ENCODE assay signal across 29 cellular contexts in the genomic region with DNA sequence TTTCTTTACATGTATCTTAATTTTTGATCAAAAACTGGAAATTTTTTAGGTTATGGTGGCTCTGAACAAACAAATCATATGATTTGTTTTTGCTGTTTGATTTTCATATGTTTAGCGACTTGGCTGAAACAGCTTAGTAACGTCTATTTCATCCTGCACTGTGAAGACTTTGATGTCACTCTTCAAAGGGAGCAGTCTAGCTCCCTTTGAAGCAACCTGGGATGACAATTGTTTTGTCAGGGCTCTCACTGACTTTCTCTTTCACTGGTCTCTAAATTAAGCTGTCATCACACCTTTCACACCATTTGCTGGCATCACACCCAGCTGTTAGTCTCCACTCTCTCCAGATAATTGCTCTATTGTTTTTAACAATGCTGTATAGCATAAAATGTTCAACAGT.
"Had no signal": no experiment of that assay in that cellular context is flagged by ENCODE, and none has a peak within 500 bp of the region (broad histone marks: within the 10 kb centered on the region; RNA-seq: fewer than 3 reads in every experiment).

No MANE protein-coding gene starts in this region.

- H3K27me3 Mint-ChIP-seq: effector memory CD8-positive, alpha-beta T cell; memory B cell; naive B cell; naive thymus-derived CD8-positive, alpha-beta T cell had no signal

- H3K27ac Mint-ChIP-seq: effector memory CD8-positive, alpha-beta T cell; endodermal cell; memory B cell; mesothelial cell of epicardium; naive thymus-derived CD8-positive, alpha-beta T cell had no signal

- H3K36me3 Mint-ChIP-seq: memory B cell, naive B cell had no signal

- H3K36me3 ChIP-seq: esophagus squamous epithelium, gastrocnemius medialis, heart right ventricle, left lung, lower lobe of right lung had no signal

- H3K4me3 Mint-ChIP-seq: effector memory CD8-positive, alpha-beta T cell; endodermal cell; memory B cell; mesothelial cell of epicardium; naive thymus-derived CD8-positive, alpha-beta T cell had no signal

- H3K9me3 ChIP-seq: gastrocnemius medialis had no signal

- DNase-seq: dermis blood vessel endothelial cell; dorsolateral prefrontal cortex; effector CD4-positive, alpha-beta T cell; effector memory CD8-positive, alpha-beta T cell; endodermal cell; erythroblast; esophagus squamous epithelium; foreskin fibroblast; foreskin melanocyte; gastrocnemius medialis; glutamatergic neuron; head of caudate nucleus; heart right ventricle; hippocampal formation; left cardiac atrium; left lung; left ventricle myocardium superior; lower lobe of right lung; mucosa of descending colon; naive B cell; naive thymus-derived CD8-positive, alpha-beta T cell had no signal

- H3K4me1 ChIP-seq: esophagus squamous epithelium, gastrocnemius medialis, heart right ventricle, left lung, lower lobe of right lung had no signal

- H3K4me1 Mint-ChIP-seq: endodermal cell; memory B cell; mesothelial cell of epicardium; naive B cell; naive thymus-derived CD8-positive, alpha-beta T cell had no signal

- H3K4me3 ChIP-seq: coronary artery, dorsolateral prefrontal cortex, esophagus squamous epithelium, gastrocnemius medialis, heart right ventricle, left lung, lower lobe of right lung, mucosa of descending colon had no signal

- H3K27ac ChIP-seq: coronary artery, dorsolateral prefrontal cortex, epithelial cell of prostate, esophagus squamous epithelium, gastrocnemius medialis, heart right ventricle, left lung, lower lobe of right lung had no signal

- ATAC-seq: effector memory CD8-positive, alpha-beta T cell; esophagus mucosa; gastrocnemius medialis; heart right ventricle; left cardiac atrium; left lung; left ventricle myocardium superior; lower lobe of right lung; mucosa of descending colon; naive thymus-derived CD8-positive, alpha-beta T cell had no signal

- H3K27me3 ChIP-seq: dorsolateral prefrontal cortex, esophagus squamous epithelium, gastrocnemius medialis, heart right ventricle, left lung had no signal

- FAIRE-seq: colon, islet of Langerhans, keratinocyte had no signal
